Comparison of ENCODE assay signal across 1 cellular context in the genomic region with DNA sequence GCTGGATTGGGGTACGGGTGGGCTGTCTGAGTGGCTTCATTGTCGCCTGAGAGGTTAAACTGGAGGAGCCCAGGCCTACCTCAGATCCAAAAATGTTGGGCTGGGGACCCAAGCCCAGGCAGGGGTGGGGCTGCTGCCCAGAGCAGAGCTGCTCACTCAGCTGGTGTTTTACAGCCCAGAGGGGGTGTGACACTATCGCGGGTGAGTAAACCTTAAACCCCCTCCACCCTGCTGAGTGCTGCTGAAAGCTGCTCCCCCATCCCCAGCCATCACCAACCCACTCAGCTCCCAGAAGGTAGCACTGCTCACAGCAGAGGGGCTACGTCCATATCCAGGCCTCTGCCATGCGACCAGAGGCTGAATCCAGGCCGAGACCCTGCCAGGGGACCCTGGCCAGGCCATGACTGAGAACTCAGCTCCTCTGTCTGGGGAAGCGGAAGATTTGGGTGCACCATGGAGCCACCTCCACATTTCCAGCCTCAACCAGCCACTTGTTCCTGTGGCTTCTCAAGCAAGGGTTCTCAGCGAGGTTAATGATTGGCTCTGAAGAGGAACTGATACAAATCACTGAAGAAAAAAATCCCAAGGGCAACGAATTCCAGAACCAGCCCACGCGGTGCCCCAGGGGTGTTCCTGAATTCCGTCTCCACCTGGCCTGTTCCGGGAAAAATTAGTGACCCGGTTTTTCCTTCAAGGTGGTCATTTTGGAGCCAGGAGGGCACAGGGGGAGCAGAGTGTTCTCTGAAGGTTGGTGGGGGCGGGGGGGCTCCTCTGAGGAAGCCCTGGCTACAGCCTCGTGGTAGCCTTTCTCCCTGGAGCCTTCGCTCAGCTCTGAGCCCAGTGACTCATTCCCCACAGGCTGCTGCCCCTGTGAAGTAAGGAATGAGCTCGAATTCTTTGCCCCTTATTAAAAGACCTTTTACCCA.
A peak's percentile ranks its signal among the peaks of the same experiment; 100 is the strongest.
TF ChIP-seq lines count a peak whose summit lies in the region.

No MANE protein-coding gene starts in this region.

TF ChIP-seq in HepG2, 621 proteins besides CTCF, POLR2A, EP300 and RAD21 (continued from another document and continues in another):
- TF ChIP-seq, protein P1, sequence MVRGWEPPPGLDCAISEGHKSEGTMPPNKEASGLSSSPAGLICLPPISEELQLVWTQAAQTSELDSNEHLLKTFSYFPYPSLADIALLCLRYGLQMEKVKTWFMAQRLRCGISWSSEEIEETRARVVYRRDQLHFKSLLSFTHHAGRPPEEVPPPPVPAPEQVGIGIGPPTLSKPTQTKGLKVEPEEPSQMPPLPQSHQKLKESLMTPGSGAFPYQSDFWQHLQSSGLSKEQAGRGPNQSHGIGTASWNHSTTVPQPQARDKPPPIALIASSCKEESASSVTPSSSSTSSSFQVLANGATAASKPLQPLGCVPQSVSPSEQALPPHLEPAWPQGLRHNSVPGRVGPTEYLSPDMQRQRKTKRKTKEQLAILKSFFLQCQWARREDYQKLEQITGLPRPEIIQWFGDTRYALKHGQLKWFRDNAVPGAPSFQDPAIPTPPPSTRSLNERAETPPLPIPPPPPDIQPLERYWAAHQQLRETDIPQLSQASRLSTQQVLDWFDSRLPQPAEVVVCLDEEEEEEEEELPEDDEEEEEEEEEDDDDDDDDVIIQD (CRISPR knock-in tag; IDR thresholded peaks at IDR 0.05; ENCODE audit: low read depth) = no peak
- no peak for TF ChIP-seq ZNF547 (CRISPR knock-in tag; IDR thresholded peaks at IDR 0.05)
- TF ChIP-seq, protein P2, sequence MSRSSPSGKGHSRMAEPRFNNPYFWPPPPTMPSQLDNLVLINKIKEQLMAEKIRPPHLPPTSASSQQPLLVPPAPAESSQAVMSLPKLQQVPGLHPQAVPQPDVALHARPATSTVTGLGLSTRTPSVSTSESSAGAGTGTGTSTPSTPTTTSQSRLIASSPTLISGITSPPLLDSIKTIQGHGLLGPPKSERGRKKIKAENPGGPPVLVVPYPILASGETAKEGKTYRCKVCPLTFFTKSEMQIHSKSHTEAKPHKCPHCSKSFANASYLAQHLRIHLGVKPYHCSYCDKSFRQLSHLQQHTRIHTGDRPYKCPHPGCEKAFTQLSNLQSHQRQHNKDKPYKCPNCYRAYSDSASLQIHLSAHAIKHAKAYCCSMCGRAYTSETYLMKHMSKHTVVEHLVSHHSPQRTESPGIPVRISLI (CRISPR knock-in tag; IDR thresholded peaks at IDR 0.05; ENCODE audit: borderline replicate concordance) = peak; percentile 48; the same call in 1 of the 2 replicates
- TF ChIP-seq ZNF441 (CRISPR knock-in tag; IDR thresholded peaks at IDR 0.05; ENCODE audit: borderline replicate concordance) = peak; percentile 74
- TF ChIP-seq SNAI1 (CRISPR knock-in tag; IDR thresholded peaks at IDR 0.05; ENCODE audit: borderline replicate concordance) = 0 out of 2 replicates have a peak, but pooled peaks have one; percentile 23
- TF ChIP-seq, protein P3, sequence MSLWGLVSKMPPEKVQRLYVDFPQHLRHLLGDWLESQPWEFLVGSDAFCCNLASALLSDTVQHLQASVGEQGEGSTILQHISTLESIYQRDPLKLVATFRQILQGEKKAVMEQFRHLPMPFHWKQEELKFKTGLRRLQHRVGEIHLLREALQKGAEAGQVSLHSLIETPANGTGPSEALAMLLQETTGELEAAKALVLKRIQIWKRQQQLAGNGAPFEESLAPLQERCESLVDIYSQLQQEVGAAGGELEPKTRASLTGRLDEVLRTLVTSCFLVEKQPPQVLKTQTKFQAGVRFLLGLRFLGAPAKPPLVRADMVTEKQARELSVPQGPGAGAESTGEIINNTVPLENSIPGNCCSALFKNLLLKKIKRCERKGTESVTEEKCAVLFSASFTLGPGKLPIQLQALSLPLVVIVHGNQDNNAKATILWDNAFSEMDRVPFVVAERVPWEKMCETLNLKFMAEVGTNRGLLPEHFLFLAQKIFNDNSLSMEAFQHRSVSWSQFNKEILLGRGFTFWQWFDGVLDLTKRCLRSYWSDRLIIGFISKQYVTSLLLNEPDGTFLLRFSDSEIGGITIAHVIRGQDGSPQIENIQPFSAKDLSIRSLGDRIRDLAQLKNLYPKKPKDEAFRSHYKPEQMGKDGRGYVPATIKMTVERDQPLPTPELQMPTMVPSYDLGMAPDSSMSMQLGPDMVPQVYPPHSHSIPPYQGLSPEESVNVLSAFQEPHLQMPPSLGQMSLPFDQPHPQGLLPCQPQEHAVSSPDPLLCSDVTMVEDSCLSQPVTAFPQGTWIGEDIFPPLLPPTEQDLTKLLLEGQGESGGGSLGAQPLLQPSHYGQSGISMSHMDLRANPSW (CRISPR knock-in tag; IDR thresholded peaks at IDR 0.05; ENCODE audit: borderline replicate concordance) = no peak
- TF ChIP-seq, protein P4, sequence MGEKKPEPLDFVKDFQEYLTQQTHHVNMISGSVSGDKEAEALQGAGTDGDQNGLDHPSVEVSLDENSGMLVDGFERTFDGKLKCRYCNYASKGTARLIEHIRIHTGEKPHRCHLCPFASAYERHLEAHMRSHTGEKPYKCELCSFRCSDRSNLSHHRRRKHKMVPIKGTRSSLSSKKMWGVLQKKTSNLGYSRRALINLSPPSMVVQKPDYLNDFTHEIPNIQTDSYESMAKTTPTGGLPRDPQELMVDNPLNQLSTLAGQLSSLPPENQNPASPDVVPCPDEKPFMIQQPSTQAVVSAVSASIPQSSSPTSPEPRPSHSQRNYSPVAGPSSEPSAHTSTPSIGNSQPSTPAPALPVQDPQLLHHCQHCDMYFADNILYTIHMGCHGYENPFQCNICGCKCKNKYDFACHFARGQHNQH (CRISPR knock-in tag; IDR thresholded peaks at IDR 0.05) = no peak
- TF ChIP-seq REXO4 (CRISPR knock-in tag; IDR thresholded peaks at IDR 0.05; ENCODE audit: borderline replicate concordance) = no peak
- TF ChIP-seq, protein P5, sequence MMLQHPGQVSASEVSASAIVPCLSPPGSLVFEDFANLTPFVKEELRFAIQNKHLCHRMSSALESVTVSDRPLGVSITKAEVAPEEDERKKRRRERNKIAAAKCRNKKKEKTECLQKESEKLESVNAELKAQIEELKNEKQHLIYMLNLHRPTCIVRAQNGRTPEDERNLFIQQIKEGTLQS (CRISPR knock-in tag; IDR thresholded peaks at IDR 0.05) = no peak
- no peak; the same call in 1 of the 2 replicates for TF ChIP-seq ARNTL (CRISPR knock-in tag; IDR thresholded peaks at IDR 0.05)
- no peak for TF ChIP-seq ZNF616 (CRISPR knock-in tag; IDR thresholded peaks at IDR 0.05; ENCODE audit: low read depth)
- no peak for TF ChIP-seq HCFC1 (IDR thresholded peaks at IDR 0.05; ENCODE audit: low read depth, low read length)
- no peak for TF ChIP-seq PHF5A (CRISPR knock-in tag; IDR thresholded peaks at IDR 0.05; ENCODE audit: low read depth, unreplicated experiment)
- TF ChIP-seq SOX5 (CRISPR knock-in tag; IDR thresholded peaks at IDR 0.05; ENCODE audit: borderline replicate concordance) = no peak
- peak; percentile 37; the same call in 1 of the 2 replicates for TF ChIP-seq ZNF891 (CRISPR knock-in tag; IDR thresholded peaks at IDR 0.05)
- TF ChIP-seq ZNF550 (CRISPR knock-in tag; IDR thresholded peaks at IDR 0.05; ENCODE audit: borderline replicate concordance) = no peak
- no peak for TF ChIP-seq CC2D1A (CRISPR knock-in tag; IDR thresholded peaks at IDR 0.05)
- TF ChIP-seq, protein P6, sequence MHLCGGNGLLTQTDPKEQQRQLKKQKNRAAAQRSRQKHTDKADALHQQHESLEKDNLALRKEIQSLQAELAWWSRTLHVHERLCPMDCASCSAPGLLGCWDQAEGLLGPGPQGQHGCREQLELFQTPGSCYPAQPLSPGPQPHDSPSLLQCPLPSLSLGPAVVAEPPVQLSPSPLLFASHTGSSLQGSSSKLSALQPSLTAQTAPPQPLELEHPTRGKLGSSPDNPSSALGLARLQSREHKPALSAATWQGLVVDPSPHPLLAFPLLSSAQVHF (CRISPR knock-in tag; IDR thresholded peaks at IDR 0.05) = no peak
- TF ChIP-seq, protein P7, sequence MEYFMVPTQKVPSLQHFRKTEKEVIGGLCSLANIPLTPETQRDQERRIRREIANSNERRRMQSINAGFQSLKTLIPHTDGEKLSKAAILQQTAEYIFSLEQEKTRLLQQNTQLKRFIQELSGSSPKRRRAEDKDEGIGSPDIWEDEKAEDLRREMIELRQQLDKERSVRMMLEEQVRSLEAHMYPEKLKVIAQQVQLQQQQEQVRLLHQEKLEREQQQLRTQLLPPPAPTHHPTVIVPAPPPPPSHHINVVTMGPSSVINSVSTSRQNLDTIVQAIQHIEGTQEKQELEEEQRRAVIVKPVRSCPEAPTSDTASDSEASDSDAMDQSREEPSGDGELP (IDR thresholded peaks at IDR 0.05; ENCODE audit: borderline replicate concordance, low read depth) = no peak
- TF ChIP-seq, protein P8, sequence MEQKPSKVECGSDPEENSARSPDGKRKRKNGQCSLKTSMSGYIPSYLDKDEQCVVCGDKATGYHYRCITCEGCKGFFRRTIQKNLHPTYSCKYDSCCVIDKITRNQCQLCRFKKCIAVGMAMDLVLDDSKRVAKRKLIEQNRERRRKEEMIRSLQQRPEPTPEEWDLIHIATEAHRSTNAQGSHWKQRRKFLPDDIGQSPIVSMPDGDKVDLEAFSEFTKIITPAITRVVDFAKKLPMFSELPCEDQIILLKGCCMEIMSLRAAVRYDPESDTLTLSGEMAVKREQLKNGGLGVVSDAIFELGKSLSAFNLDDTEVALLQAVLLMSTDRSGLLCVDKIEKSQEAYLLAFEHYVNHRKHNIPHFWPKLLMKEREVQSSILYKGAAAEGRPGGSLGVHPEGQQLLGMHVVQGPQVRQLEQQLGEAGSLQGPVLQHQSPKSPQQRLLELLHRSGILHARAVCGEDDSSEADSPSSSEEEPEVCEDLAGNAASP (CRISPR knock-in tag; IDR thresholded peaks at IDR 0.05; ENCODE audit: borderline replicate concordance) = 0 out of 2 replicates have a peak, but pooled peaks have one; percentile 3
- no peak for TF ChIP-seq KLF12 (CRISPR knock-in tag; IDR thresholded peaks at IDR 0.05; ENCODE audit: borderline replicate concordance)
- TF ChIP-seq, protein P9, sequence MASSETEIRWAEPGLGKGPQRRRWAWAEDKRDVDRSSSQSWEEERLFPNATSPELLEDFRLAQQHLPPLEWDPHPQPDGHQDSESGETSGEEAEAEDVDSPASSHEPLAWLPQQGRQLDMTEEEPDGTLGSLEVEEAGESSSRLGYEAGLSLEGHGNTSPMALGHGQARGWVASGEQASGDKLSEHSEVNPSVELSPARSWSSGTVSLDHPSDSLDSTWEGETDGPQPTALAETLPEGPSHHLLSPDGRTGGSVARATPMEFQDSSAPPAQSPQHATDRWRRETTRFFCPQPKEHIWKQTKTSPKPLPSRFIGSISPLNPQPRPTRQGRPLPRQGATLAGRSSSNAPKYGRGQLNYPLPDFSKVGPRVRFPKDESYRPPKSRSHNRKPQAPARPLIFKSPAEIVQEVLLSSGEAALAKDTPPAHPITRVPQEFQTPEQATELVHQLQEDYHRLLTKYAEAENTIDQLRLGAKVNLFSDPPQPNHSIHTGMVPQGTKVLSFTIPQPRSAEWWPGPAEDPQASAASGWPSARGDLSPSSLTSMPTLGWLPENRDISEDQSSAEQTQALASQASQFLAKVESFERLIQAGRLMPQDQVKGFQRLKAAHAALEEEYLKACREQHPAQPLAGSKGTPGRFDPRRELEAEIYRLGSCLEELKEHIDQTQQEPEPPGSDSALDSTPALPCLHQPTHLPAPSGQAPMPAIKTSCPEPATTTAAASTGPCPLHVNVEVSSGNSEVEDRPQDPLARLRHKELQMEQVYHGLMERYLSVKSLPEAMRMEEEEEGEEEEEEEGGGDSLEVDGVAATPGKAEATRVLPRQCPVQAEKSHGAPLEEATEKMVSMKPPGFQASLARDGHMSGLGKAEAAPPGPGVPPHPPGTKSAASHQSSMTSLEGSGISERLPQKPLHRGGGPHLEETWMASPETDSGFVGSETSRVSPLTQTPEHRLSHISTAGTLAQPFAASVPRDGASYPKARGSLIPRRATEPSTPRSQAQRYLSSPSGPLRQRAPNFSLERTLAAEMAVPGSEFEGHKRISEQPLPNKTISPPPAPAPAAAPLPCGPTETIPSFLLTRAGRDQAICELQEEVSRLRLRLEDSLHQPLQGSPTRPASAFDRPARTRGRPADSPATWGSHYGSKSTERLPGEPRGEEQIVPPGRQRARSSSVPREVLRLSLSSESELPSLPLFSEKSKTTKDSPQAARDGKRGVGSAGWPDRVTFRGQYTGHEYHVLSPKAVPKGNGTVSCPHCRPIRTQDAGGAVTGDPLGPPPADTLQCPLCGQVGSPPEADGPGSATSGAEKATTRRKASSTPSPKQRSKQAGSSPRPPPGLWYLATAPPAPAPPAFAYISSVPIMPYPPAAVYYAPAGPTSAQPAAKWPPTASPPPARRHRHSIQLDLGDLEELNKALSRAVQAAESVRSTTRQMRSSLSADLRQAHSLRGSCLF (CRISPR knock-in tag; IDR thresholded peaks at IDR 0.05; ENCODE audit: borderline replicate concordance) = no peak
- no peak for TF ChIP-seq NKX3-1 (CRISPR knock-in tag; IDR thresholded peaks at IDR 0.05)
- no peak for TF ChIP-seq CBX2 (IDR thresholded peaks at IDR 0.05; ENCODE audit: low read depth, low read length)
- no peak for TF ChIP-seq CBX2 (CRISPR knock-in tag; IDR thresholded peaks at IDR 0.05; ENCODE audit: low read depth)
- TF ChIP-seq ZMAT3 (CRISPR knock-in tag; conservative IDR thresholded peaks at IDR 0.05) = 0 out of 2 replicates have a peak, but pooled peaks have one; percentile 62
- TF ChIP-seq PAX8 (CRISPR knock-in tag; IDR thresholded peaks at IDR 0.05; ENCODE audit: borderline replicate concordance) = no peak
- TF ChIP-seq, protein P10, sequence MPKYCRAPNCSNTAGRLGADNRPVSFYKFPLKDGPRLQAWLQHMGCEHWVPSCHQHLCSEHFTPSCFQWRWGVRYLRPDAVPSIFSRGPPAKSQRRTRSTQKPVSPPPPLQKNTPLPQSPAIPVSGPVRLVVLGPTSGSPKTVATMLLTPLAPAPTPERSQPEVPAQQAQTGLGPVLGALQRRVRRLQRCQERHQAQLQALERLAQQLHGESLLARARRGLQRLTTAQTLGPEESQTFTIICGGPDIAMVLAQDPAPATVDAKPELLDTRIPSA (CRISPR knock-in tag; IDR thresholded peaks at IDR 0.05; ENCODE audit: borderline replicate concordance) = no peak
- TF ChIP-seq, protein P11, sequence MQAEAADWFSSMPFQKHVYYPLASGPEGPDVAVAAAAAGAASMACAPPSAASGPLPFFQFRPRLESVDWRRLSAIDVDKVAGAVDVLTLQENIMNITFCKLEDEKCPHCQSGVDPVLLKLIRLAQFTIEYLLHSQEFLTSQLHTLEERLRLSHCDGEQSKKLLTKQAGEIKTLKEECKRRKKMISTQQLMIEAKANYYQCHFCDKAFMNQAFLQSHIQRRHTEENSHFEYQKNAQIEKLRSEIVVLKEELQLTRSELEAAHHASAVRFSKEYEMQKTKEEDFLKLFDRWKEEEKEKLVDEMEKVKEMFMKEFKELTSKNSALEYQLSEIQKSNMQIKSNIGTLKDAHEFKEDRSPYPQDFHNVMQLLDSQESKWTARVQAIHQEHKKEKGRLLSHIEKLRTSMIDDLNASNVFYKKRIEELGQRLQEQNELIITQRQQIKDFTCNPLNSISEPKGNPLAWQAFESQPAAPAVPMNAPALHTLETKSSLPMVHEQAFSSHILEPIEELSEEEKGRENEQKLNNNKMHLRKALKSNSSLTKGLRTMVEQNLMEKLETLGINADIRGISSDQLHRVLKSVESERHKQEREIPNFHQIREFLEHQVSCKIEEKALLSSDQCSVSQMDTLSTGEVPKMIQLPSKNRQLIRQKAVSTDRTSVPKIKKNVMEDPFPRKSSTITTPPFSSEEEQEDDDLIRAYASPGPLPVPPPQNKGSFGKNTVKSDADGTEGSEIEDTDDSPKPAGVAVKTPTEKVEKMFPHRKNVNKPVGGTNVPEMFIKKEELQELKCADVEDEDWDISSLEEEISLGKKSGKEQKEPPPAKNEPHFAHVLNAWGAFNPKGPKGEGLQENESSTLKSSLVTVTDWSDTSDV (CRISPR knock-in tag; IDR thresholded peaks at IDR 0.05) = no peak
